ENCODE assay signal across 9 cellular contexts in the genomic region with DNA sequence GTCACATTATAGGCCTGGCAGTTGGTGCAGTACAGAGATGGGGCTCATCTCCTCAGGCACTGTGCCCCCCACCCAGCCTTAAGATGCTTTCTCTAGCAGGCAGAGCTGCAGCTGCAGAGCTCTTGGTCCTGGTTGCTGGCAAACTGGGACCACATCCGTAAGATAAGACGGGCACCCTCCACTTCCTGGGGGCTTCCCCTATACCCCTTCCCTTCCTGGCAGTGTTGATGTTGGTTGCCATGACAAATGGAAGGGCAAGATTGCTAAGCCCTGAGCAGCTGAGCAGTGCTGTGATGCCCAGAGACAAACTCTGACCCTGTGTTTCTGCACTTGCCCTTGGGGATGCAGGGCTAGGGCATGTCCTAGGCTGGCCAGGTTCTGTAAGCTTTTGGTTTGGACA.
DNase-seq lines count a peak whose midpoint lies in the region; ATAC-seq and TF ChIP-seq lines count a peak whose summit lies in the region.
"Had no signal": no experiment of that assay in that cellular context is flagged by ENCODE, and none has a peak within 500 bp of the region (broad histone marks: within the 10 kb centered on the region; RNA-seq: fewer than 3 reads in every experiment).

No MANE protein-coding gene starts in this region.

- TF ChIP-seq POLR2A in ovary (IDR thresholded peaks at IDR 0.05): no peak

- peak; percentile 54 for DNase-seq in activated CD4-positive, alpha-beta T cell treated with anti-CD3 and anti-CD28 coated beads for 48 hours
- DNase-seq in central memory CD8-positive, alpha-beta T cell (ENCODE audit: low spot score in 2 of 2): peak; percentile 38 to 63
- peak; percentile 24 for DNase-seq in stimulated activated CD8-positive, alpha-beta memory T cell treated with anti-CD3 and anti-CD28 coated beads, Interleukin-4, amount 100 ng/mL, for 24 hours (ENCODE audit: low read depth)
- no peak for DNase-seq in DMS 273 (lab: John Stamatoyannopoulos, UW; ENCODE audit: unreplicated experiment)
- no peak for DNase-seq in ovary
- no peak for DNase-seq in LoVo (ENCODE audit: low spot score)

- peak overlapping the region; percentile 72 for H3K4me3 Mint-ChIP-seq in central memory CD8-positive, alpha-beta T cell

- no peaks in the 10 kb centered on the region for H3K9me3 ChIP-seq in ovary

- H3K36me3 ChIP-seq in ovary: no peaks in the 10 kb centered on the region
- H3K36me3 ChIP-seq: cardiac muscle cell had no signal

- peaks cover 4% of the 10 kb centered on the region for H3K4me1 ChIP-seq in ovary (ENCODE audit: insufficient read depth)

- no peak overlapping the region for H3K4me3 ChIP-seq in ovary
- H3K4me3 ChIP-seq: cardiac muscle cell had no signal

- peak overlapping the region; percentile 99 for H3K27ac Mint-ChIP-seq in central memory CD8-positive, alpha-beta T cell (ENCODE audit: low read depth)

- H3K36me3 Mint-ChIP-seq in central memory CD8-positive, alpha-beta T cell (ENCODE audit: insufficient read depth): peaks cover 8% of the 10 kb centered on the region

- no peaks in the 10 kb centered on the region for H3K9me3 Mint-ChIP-seq in central memory CD8-positive, alpha-beta T cell

- no peak overlapping the region for H3K27ac ChIP-seq in ovary
- H3K27ac ChIP-seq: cardiac muscle cell had no signal

- 77 to 88% (median 87%) methylated on average over 2 of the region's 2 CpGs for whole genome bisulfite sequencing in ovary, 3 donors

- no peak for TF ChIP-seq CTCF in ovary (IDR thresholded peaks at IDR 0.05)

- intact Hi-C loops in ovary (cut with DNase I): loop anchor here in 2 of 4 donors (5.0 to 10.0 kb wide), 2 partner anchors 131 to 134 kb away; partner anchors contain the start of gene EEPD1 (in 2 of the 2)

- peaks cover 60% of the 10 kb centered on the region for H3K4me1 Mint-ChIP-seq in central memory CD8-positive, alpha-beta T cell

- ATAC-seq in HG03432 (IDR thresholded peaks at IDR 0.05; ENCODE audit: unreplicated experiment): peak; percentile 36
- ATAC-seq in central memory CD8-positive, alpha-beta T cell (replicated peaks; ENCODE audit: extremely low read depth, poor library complexity, severe bottlenecking): peak; percentile 70
- no peak for ATAC-seq in GM21576 (IDR thresholded peaks at IDR 0.05; ENCODE audit: unreplicated experiment)

- no peaks in the 10 kb centered on the region for H3K27me3 ChIP-seq in ovary
- H3K27me3 ChIP-seq: cardiac muscle cell had no signal

- no peaks in the 10 kb centered on the region for H3K27me3 Mint-ChIP-seq in central memory CD8-positive, alpha-beta T cell

- TF ChIP-seq EP300 in ovary (IDR thresholded peaks at IDR 0.05): no peak

Comparison
In these comparisons a context has a peak if more than half of its experiments do, and no peak if none do; other contexts are left out.
1. DNase-seq: peak in activated CD4-positive, alpha-beta T cell treated with anti-CD3 and anti-CD28 coated beads for 48 hours (single experiment), central memory CD8-positive, alpha-beta T cell (2 of 2) and stimulated activated CD8-positive, alpha-beta memory T cell treated with anti-CD3 and anti-CD28 coated beads, Interleukin-4, amount 100 ng/mL, for 24 hours (single experiment); none in DMS 273 (single experiment), ovary (0 of 5) and LoVo (single experiment).